1 cellular context compared by ENCODE assay signal in genomic region chr1:11806307-11806936, GRCh38.
TF ChIP-seq lines count a peak whose summit lies in the region.

No MANE protein-coding gene starts in this region.

TF ChIP-seq in K562, 482 proteins besides CTCF, POLR2A, EP300 and RAD21 (continued from another document and continues in another):
- TF ChIP-seq SPI1 (IDR thresholded peaks at IDR 0.05; ENCODE audit: borderline replicate concordance, low read depth, low read length) (no peak), CCNT2 (IDR thresholded peaks at IDR 0.05; ENCODE audit: borderline replicate concordance, extremely low read depth, insufficient read length, low read depth, low read length) (no peak), ZNF277 (CRISPR knock-in tag; IDR thresholded peaks at IDR 0.05; ENCODE audit: borderline replicate concordance) (no peak), IFI16 (CRISPR knock-in tag; IDR thresholded peaks at IDR 0.05) (no peak), RHOXF2B (CRISPR knock-in tag; conservative IDR thresholded peaks at IDR 0.05) (no peak), TFAP4 (CRISPR knock-in tag; IDR thresholded peaks at IDR 0.05; ENCODE audit: borderline replicate concordance) (no peak), HDAC2 (IDR thresholded peaks at IDR 0.05) (peak; percentile 22), CHD7 (IDR thresholded peaks at IDR 0.05; ENCODE audit: low read depth, low read length) (no peak), FOXJ3 (CRISPR knock-in tag; IDR thresholded peaks at IDR 0.05) (no peak), RBBP5 (IDR thresholded peaks at IDR 0.05; ENCODE audit: borderline replicate concordance, insufficient read depth, low read length, poor library complexity, severe bottlenecking) (no peak), BMI1 (IDR thresholded peaks at IDR 0.05; ENCODE audit: low read length) (peak; percentile 52; the same call in 1 of the 2 replicates), HMG20A (CRISPR knock-in tag; conservative IDR thresholded peaks at IDR 0.05) (no peak), GTF2F1 (IDR thresholded peaks at IDR 0.05; ENCODE audit: low read depth, low read length) (no peak), CCAR2 (IDR thresholded peaks at IDR 0.05; ENCODE audit: low read depth, low read length) (no peak), PHF8 (IDR thresholded peaks at IDR 0.05; ENCODE audit: borderline replicate concordance, low read length) (peak; percentile 60; the same call in 1 of the 2 replicates), ARID3B (CRISPR knock-in tag; IDR thresholded peaks at IDR 0.05; ENCODE audit: borderline replicate concordance) (no peak), RCOR1 (IDR thresholded peaks at IDR 0.05; ENCODE audit: borderline replicate concordance in 1 of 2, low read depth in 2 of 2, low read length in 2 of 2) (no peak; a peak in 1 of 4 replicates), MAX (CRISPR knock-in tag; IDR thresholded peaks at IDR 0.05) (no peak; the same call in 1 of the 2 replicates), ZNF23 (CRISPR knock-in tag; IDR thresholded peaks at IDR 0.05) (no peak), EHMT2 (IDR thresholded peaks at IDR 0.05) (no peak), NELFE (IDR thresholded peaks at IDR 0.05; ENCODE audit: insufficient read depth, insufficient read length) (no peak), PHF20 (IDR thresholded peaks at IDR 0.05; ENCODE audit: partially characterized antibody) (no peak), POLR2G (IDR thresholded peaks at IDR 0.05; ENCODE audit: low read depth, low read length) (no peak), ATF6 (CRISPR knock-in tag; IDR thresholded peaks at IDR 0.05) (no peak), MEF2A (IDR thresholded peaks at IDR 0.05; ENCODE audit: control insufficient read depth, low read depth, low read length) (no peak), YBX1 (IDR thresholded peaks at IDR 0.05) (no peak), IRF1 (CRISPR knock-in tag; IDR thresholded peaks at IDR 0.05; ENCODE audit: borderline replicate concordance) (no peak), ZNF124 (CRISPR knock-in tag; IDR thresholded peaks at IDR 0.05) (no peak), ZKSCAN3 (CRISPR knock-in tag; IDR thresholded peaks at IDR 0.05) (no peak), THRB (CRISPR knock-in tag; conservative IDR thresholded peaks at IDR 0.05) (no peak), ZNF24 (IDR thresholded peaks at IDR 0.05) (no peak), GATAD2B (IDR thresholded peaks at IDR 0.05; ENCODE audit: borderline replicate concordance) (no peak), ZC3H11A (IDR thresholded peaks at IDR 0.05; ENCODE audit: low read depth, low read length) (no peak), MEIS2 (IDR thresholded peaks at IDR 0.05; ENCODE audit: partially characterized antibody) (peak; percentile 35), STAT5B (CRISPR knock-in tag; IDR thresholded peaks at IDR 0.05) (no peak), REST (CRISPR knock-in tag; IDR thresholded peaks at IDR 0.05; ENCODE audit: low read depth) (no peak; the same call in 1 of the 2 replicates), SIRT6 (IDR thresholded peaks at IDR 0.05; ENCODE audit: low read depth, low read length) (no peak)
